ENCODE assay signal across 19 cellular contexts in the genomic region with DNA sequence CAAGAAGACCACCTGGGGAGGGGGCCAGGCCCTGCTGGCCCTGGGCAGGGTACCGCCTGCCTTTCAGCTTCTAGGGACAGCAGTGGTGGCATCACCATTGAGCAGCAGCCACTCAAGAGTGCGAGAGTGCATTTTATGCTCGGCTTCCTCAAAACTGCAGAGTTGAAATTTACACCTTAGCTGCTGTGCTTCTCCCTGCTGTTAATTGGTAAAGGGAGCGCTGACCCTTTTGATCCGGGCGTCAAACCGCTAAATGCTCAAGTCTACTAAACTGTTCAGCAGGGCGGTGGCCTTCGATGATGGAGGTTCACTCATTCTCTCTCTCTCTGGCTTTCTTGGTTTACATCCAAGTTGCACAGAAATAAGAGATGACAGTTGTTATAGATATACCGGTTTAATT.
"Had no signal": no experiment of that assay in that cellular context is flagged by ENCODE, and none has a peak within 500 bp of the region (broad histone marks: within the 10 kb centered on the region; RNA-seq: fewer than 3 reads in every experiment).

No MANE protein-coding gene starts in this region.

- H3K36me3 Mint-ChIP-seq: T-cell had no signal

- H3K27ac ChIP-seq: HL-60, KMS-11, RWPE1 had no signal

- H3K9me3 ChIP-seq: SK-N-SH had no signal

- H3K27ac Mint-ChIP-seq: IgD-negative memory B cell, T-cell had no signal

- H3K4me3 Mint-ChIP-seq: IgD-negative memory B cell, T-cell had no signal

- H3K4me1 Mint-ChIP-seq: T-cell had no signal

- H3K9ac ChIP-seq: KMS-11, SK-N-SH had no signal

- H3K9me2 ChIP-seq: SK-N-SH had no signal

- H3K4me3 ChIP-seq: K562 had no signal

- DNase-seq: Kasumi-1, MM.1S, NCI-H1092 treated with DMSO at 0.1 percent for 48 hours, NCI-H1436, NCI-H187, NCI-H2029, NCI-H2081 treated with DMSO at 0.1 percent for 48 hours, NCI-H526, NCI-H774, SHP77, SK-N-SH, SW 1271, T-cell had no signal

- H3K4me2 ChIP-seq: KMS-11, SK-N-SH had no signal

- ATAC-seq: K562, Panc1, T-cell had no signal
